Comparison of ENCODE assay signal across 18 cellular contexts in genomic region chr14:58138065-58138718, GRCh38. TPM values are rescaled to one million over a fixed set of nuclear protein-coding genes. Genes with fewer than 3 reads are reported as not detected.
DNase-seq lines count a peak whose midpoint lies in the region; ATAC-seq and TF ChIP-seq lines count a peak whose summit lies in the region.
"Had no signal": no experiment of that assay in that cellular context is flagged by ENCODE, and none has a peak within 500 bp of the region (broad histone marks: within the 10 kb centered on the region; RNA-seq: fewer than 3 reads in every experiment).

No MANE protein-coding gene starts in this region.

- TF ChIP-seq CTCF in A673 (conservative IDR thresholded peaks at IDR 0.05; ENCODE audit: low read depth, low read length) (no peak), vagina (IDR thresholded peaks at IDR 0.05) (no peak), suprapubic skin (IDR thresholded peaks at IDR 0.05) (no peak)

- H3K27me3 ChIP-seq in A673 (replicated peaks; ENCODE audit: insufficient read depth, low read depth, low read length, poor library complexity) = no peaks in the 10 kb centered on the region
- no peaks in the 10 kb centered on the region for H3K27me3 ChIP-seq in vagina
- H3K27me3 ChIP-seq in suprapubic skin = no peaks in the 10 kb centered on the region
- H3K27me3 ChIP-seq: gastrocnemius medialis had no signal

- intact Hi-C loops in A673 (cut with micrococcal nuclease; ENCODE audit: unreplicated experiment) (no loop called here), vagina (cut with DNase I) (no loop called here)

- TF ChIP-seq POLR2A in vagina (IDR thresholded peaks at IDR 0.05) = no peak
- TF ChIP-seq POLR2A in suprapubic skin (IDR thresholded peaks at IDR 0.05) = no peak

- H3K4me3 ChIP-seq in A673 (ENCODE audit: low read depth, low read length, poor library complexity, severe bottlenecking) (no peak overlapping the region), vagina (no peak overlapping the region), suprapubic skin (no peak overlapping the region)
- H3K4me3 ChIP-seq: gastrocnemius medialis, HAP-1, lung had no signal

- no peak overlapping the region for H3K4me3 Mint-ChIP-seq in T-helper 2 cell treated with Interferon-gamma antibody and Interleukin-4, amounts not matched to agents 5 μg/mL and 100 μg/mL, for 36 hours
- H3K4me3 Mint-ChIP-seq: naive thymus-derived CD4-positive, alpha-beta T cell had no signal

- H3K27ac ChIP-seq in A673 (ENCODE audit: low read depth, low read length, poor library complexity, severe bottlenecking) (no peak overlapping the region), vagina (no peak overlapping the region), suprapubic skin (no peak overlapping the region)
- H3K27ac ChIP-seq: gastrocnemius medialis, VCaP had no signal

- H3K36me3 Mint-ChIP-seq in T-helper 2 cell treated with Interferon-gamma antibody and Interleukin-4, amounts not matched to agents 5 μg/mL and 100 μg/mL, for 36 hours (ENCODE audit: low read depth) = no peaks in the 10 kb centered on the region
- H3K36me3 Mint-ChIP-seq: naive thymus-derived CD4-positive, alpha-beta T cell had no signal

- DNase-seq in A673 (ENCODE audit: low spot score) = no peak
- DNase-seq in T-helper 2 cell treated with Interferon-gamma antibody and Interleukin-4, amounts not matched to agents 5 μg/mL and 100 μg/mL, for 36 hours (ENCODE audit: low spot score) = peak; percentile 8
- no peak for DNase-seq in vagina (ENCODE audit: extremely low spot score in 2 of 2)
- no peak for DNase-seq in 8988T
- no peak for DNase-seq in suprapubic skin (ENCODE audit: low spot score in 2 of 2)
- no peak for DNase-seq in ACHN
- DNase-seq: activated effector memory CD4-positive, alpha-beta T cell treated with Interleukin-2 at 50 U/mL for 16 hours; aorta; gastrocnemius medialis; Karpas-422; naive thymus-derived CD4-positive, alpha-beta T cell; NCI-H1694 treated with DMSO at 0.1 percent for 48 hours; NCI-H446 treated with DMSO at 0.1 percent for 48 hours had no signal

- no peaks in the 10 kb centered on the region for H3K4me1 ChIP-seq in A673 (ENCODE audit: insufficient read depth, low read length, poor library complexity, severe bottlenecking)
- H3K4me1 ChIP-seq in vagina = no peaks in the 10 kb centered on the region
- H3K4me1 ChIP-seq in suprapubic skin = no peaks in the 10 kb centered on the region
- H3K4me1 ChIP-seq: gastrocnemius medialis, HAP-1 had no signal

- in situ Hi-C loops in ACHN (cut with HindIII; ENCODE audit: low pct_ligation_motif_present, low pct_unique_long_range_greater_than_20kb, low sequenced_read_pairs) = no loop called here

- POLR2A ChIA-PET in A673 (lab: Charles Lee; ENCODE audit: low non-redundant PET) = no interaction called here

- CTCF ChIA-PET in A673 (lab: Charles Lee) = no interaction called here

- H3K36me3 ChIP-seq in A673 (ENCODE audit: insufficient read depth, low read length, poor library complexity, severe bottlenecking) = no peaks in the 10 kb centered on the region
- H3K36me3 ChIP-seq in vagina = no peaks in the 10 kb centered on the region
- no peaks in the 10 kb centered on the region for H3K36me3 ChIP-seq in suprapubic skin
- H3K36me3 ChIP-seq: gastrocnemius medialis, HAP-1 had no signal

- peaks cover 12% of the 10 kb centered on the region for H3K4me1 Mint-ChIP-seq in T-helper 2 cell treated with Interferon-gamma antibody and Interleukin-4, amounts not matched to agents 5 μg/mL and 100 μg/mL, for 36 hours (ENCODE audit: low read depth)

- 90% methylated on average over 9 of the region's 10 CpGs for WGBS in suprapubic skin

- no peaks in the 10 kb centered on the region for H3K9me3 Mint-ChIP-seq in T-helper 2 cell treated with Interferon-gamma antibody and Interleukin-4, amounts not matched to agents 5 μg/mL and 100 μg/mL, for 36 hours
- H3K9me3 Mint-ChIP-seq: naive thymus-derived CD4-positive, alpha-beta T cell had no signal

- TF ChIP-seq EP300 in suprapubic skin (IDR thresholded peaks at IDR 0.05) = no peak

- peaks cover 19% of the 10 kb centered on the region for H3K27me3 Mint-ChIP-seq in T-helper 2 cell treated with Interferon-gamma antibody and Interleukin-4, amounts not matched to agents 5 μg/mL and 100 μg/mL, for 36 hours (ENCODE audit: low read depth)

- no peak overlapping the region for H3K27ac Mint-ChIP-seq in T-helper 2 cell treated with Interferon-gamma antibody and Interleukin-4, amounts not matched to agents 5 μg/mL and 100 μg/mL, for 36 hours
- H3K27ac Mint-ChIP-seq: naive thymus-derived CD4-positive, alpha-beta T cell had no signal

- ATAC-seq in GM18867 (IDR thresholded peaks at IDR 0.05; ENCODE audit: unreplicated experiment) (peak; percentile 97), HG03025 (IDR thresholded peaks at IDR 0.05; ENCODE audit: low FRiP score, unreplicated experiment) (peak; percentile 57)
- ATAC-seq: gastrocnemius medialis; naive thymus-derived CD4-positive, alpha-beta T cell had no signal

- BruUV-seq in A673 (replicated peaks; lab: Mats Ljungman, UMichigan) = TSS peak; percentile 61

- H3K9me3 ChIP-seq in A673 (ENCODE audit: low read depth, low read length, poor library complexity, severe bottlenecking) (no peaks in the 10 kb centered on the region), vagina (no peaks in the 10 kb centered on the region), suprapubic skin (no peaks in the 10 kb centered on the region)
- H3K9me3 ChIP-seq: gastrocnemius medialis, HAP-1 had no signal

RNA-seq across cellular contexts. Expression of gene ARMH4, which starts 13.8 kb away (rescaled TPM):
- total RNA-seq in A673 (2021) (7.8 and 14.2 TPM in 2 replicates), vagina (5.2 TPM), suprapubic skin (1 to 10 TPM; 2.8 to 4.7 (median 3.7) TPM)
- total RNA-seq: naive thymus-derived CD4-positive, alpha-beta T cell had no signal
